Comparison of ENCODE assay signal across 23 cellular contexts in the genomic region with DNA sequence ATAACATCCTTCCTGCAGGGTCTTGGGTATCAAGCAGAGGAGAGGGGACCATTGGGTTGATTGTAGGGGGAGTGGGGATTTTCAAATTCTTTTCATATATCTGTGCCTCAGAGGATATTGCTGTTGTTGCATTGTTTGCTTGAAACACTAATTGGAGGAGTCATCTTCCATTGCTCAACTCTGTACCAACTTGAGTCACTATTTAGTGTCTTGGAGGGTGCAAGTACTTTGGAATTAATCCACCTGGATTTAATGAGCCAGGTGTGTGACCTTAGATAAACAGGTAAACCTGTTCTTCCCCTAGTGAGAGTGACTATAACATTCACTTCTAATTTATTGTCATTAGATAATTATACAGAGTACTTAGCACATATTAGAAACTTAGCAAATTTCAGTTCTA.
"Had no signal": no experiment of that assay in that cellular context is flagged by ENCODE, and none has a peak within 500 bp of the region (broad histone marks: within the 10 kb centered on the region; RNA-seq: fewer than 3 reads in every experiment).

No MANE protein-coding gene starts in this region.

- ATAC-seq: gastroesophageal sphincter; heart left ventricle; left lobe of liver; naive thymus-derived CD4-positive, alpha-beta T cell; right lobe of liver; stimulated activated naive B cell treated with anti-CD40 and anti-IgM and Interleukin-4, amounts not matched to agents 10 μg/mL and 1 μg/mL and 100 μg/mL, for 72 hours; upper lobe of right lung had no signal

- DNase-seq: dermis blood vessel endothelial cell; effector memory CD4-positive, alpha-beta T cell; foreskin fibroblast; heart left ventricle; kidney; mesendoderm; midbrain; naive thymus-derived CD4-positive, alpha-beta T cell; right lobe of liver; small intestine; stimulated activated CD4-positive, alpha-beta T cell treated with anti-CD3 and anti-CD28 coated beads, Interleukin-15, amount 100 ng/mL, for 24 hours; stimulated activated CD4-positive, alpha-beta T cell treated with anti-CD3 and anti-CD28 coated beads, Interleukin-2, amount 100 ng/mL, for 48 hours; stimulated activated naive B cell treated with anti-CD40 and anti-IgM and Interleukin-4, amounts not matched to agents 10 μg/mL and 1 μg/mL and 100 μg/mL, for 72 hours; transverse colon; upper lobe of right lung; uterus had no signal

- H3K4me1 ChIP-seq: gastroesophageal sphincter, heart left ventricle, neural progenitor cell, parathyroid adenoma, right lobe of liver, suprapubic skin, transverse colon, upper lobe of right lung, uterus had no signal

- H3K27me3 ChIP-seq: gastroesophageal sphincter, heart left ventricle, hepatocyte, neural progenitor cell, right lobe of liver, suprapubic skin, transverse colon, upper lobe of right lung, uterus had no signal

- H3K27ac ChIP-seq: coronary artery, gastroesophageal sphincter, heart left ventricle, hepatocyte, neural progenitor cell, parathyroid adenoma, right lobe of liver, suprapubic skin, transverse colon, upper lobe of right lung, uterus had no signal

- H3K9me3 ChIP-seq: gastroesophageal sphincter, right lobe of liver, suprapubic skin, transverse colon, upper lobe of right lung, uterus had no signal

- H3K36me3 ChIP-seq: gastroesophageal sphincter, heart left ventricle, neural progenitor cell, right lobe of liver, suprapubic skin, transverse colon, upper lobe of right lung, uterus had no signal

- H3K4me3 ChIP-seq: coronary artery, gastroesophageal sphincter, heart left ventricle, hepatocyte, neural progenitor cell, right lobe of liver, suprapubic skin, transverse colon, upper lobe of right lung, uterus had no signal
